23 cellular contexts compared by ENCODE assay signal in the genomic region with DNA sequence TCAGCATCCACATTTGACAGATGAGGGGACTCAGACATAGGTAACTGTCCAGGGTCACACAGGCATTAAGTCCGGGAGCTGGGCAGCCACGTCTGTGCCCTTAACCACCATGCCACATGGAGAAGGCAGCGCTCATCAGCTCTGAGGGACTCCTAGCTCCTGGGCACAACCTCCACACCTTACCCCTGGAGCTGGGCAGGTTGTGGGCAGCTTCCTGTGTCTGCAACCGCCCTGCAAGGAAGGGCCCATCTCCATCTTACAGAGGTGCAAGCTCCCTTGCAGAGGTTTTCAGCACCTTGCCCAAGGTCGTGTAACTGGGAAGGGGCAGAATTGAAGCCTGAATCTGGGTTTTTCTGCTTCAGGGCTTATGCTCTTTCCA. TPM values are rescaled to one million over a fixed set of nuclear protein-coding genes. Genes with fewer than 3 reads are reported as not detected.
A peak's percentile ranks its signal among the peaks of the same experiment; 100 is the strongest.
DNase-seq lines count a peak whose midpoint lies in the region; ATAC-seq and TF ChIP-seq lines count a peak whose summit lies in the region.
"Had no signal": no experiment of that assay in that cellular context is flagged by ENCODE, and none has a peak within 500 bp of the region (broad histone marks: within the 10 kb centered on the region; RNA-seq: fewer than 3 reads in every experiment).

No MANE protein-coding gene starts in this region.

- TF ChIP-seq EP300 in sigmoid colon (IDR thresholded peaks at IDR 0.05), result no peak

- POLR2A ChIA-PET in T-cell (lab: Charles Lee), result interaction anchor here in 1 of 2 donors (1.0 to 2.1 kb wide), 2 partner anchors 10 to 25 kb away, joined by 3 to 8 read pairs; no protein-coding TSS in a partner anchor

- peaks cover 6% of the 10 kb centered on the region for H3K36me3 ChIP-seq in effector memory CD4-positive, alpha-beta T cell (ENCODE audit: control insufficient read depth, insufficient read depth, low read length)
- no peaks in the 10 kb centered on the region for H3K36me3 ChIP-seq in sigmoid colon
- H3K36me3 ChIP-seq: cardiac muscle cell, pancreas, thoracic aorta had no signal

- peaks cover 50% of the 10 kb centered on the region for H3K4me1 ChIP-seq in effector memory CD4-positive, alpha-beta T cell (ENCODE audit: control insufficient read depth, insufficient read depth, low read length, poor library complexity, severe bottlenecking)
- H3K4me1 ChIP-seq in sigmoid colon (peaks cover 0 to 23% (median 17%) of the 10 kb centered on the region in 4 donors), right cardiac atrium (ENCODE audit: control insufficient read depth, insufficient read depth, low read length) (peaks cover 13% of the 10 kb centered on the region)
- H3K4me1 ChIP-seq: foreskin keratinocyte, pancreas had no signal

- H3K27me3 ChIP-seq in effector memory CD4-positive, alpha-beta T cell (replicated peaks; ENCODE audit: control insufficient read depth, insufficient read depth, low read length, poor library complexity, severe bottlenecking), result no peaks in the 10 kb centered on the region
- H3K27me3 ChIP-seq in sigmoid colon (no peaks in the 10 kb centered on the region), right cardiac atrium (ENCODE audit: control insufficient read depth, insufficient read depth) (no peaks in the 10 kb centered on the region)
- H3K27me3 ChIP-seq: cardiac muscle cell, pancreas had no signal

- H3K27ac ChIP-seq in effector memory CD4-positive, alpha-beta T cell (ENCODE audit: insufficient read depth, low read length, poor library complexity, severe bottlenecking), result peak overlapping the region; percentile 67
- no peak overlapping the region for H3K27ac ChIP-seq in sigmoid colon
- no peak overlapping the region for H3K27ac ChIP-seq in right cardiac atrium (ENCODE audit: low read length)
- H3K27ac ChIP-seq: C4-2B, cardiac muscle cell, epithelial cell of prostate, foreskin keratinocyte, GM23248, HL-60, pancreas, thoracic aorta had no signal

- H3K9me3 Mint-ChIP-seq in activated T-cell treated with anti-CD3 and anti-CD28 coated beads, Interleukin-2, amount 50 U/mL, for 72 hours, result no peaks in the 10 kb centered on the region
- no peaks in the 10 kb centered on the region for H3K9me3 Mint-ChIP-seq in activated T-cell treated with anti-CD3 and anti-CD28 coated beads, Interleukin-2, amount 50 U/mL, for 4 hours
- H3K9me3 Mint-ChIP-seq in T-cell, result no peaks in the 10 kb centered on the region

- DNase-seq in activated T-cell treated with anti-CD3 and anti-CD28 coated beads, Interleukin-2, amount 50 U/mL, for 72 hours, result no peak
- no peak for DNase-seq in activated T-cell treated with anti-CD3 and anti-CD28 coated beads, Interleukin-2, amount 50 U/mL, for 4 hours
- DNase-seq in T-cell (no peak), sigmoid colon (peak; percentile 52), NCI-H1048 (lab: John Stamatoyannopoulos, UW) (no peak), HT-29 (ENCODE audit: low spot score) (no peak), right cardiac atrium (no peak)
- DNase-seq in effector memory CD4-positive, alpha-beta T cell, result no peak
- DNase-seq: activated gamma-delta T cell, DMS53, foreskin keratinocyte, GF-D8, GM23248, KBM-7, NCI-H748 treated with DMSO at 0.1 percent for 48 hours had no signal

- no peak for TF ChIP-seq CTCF in sigmoid colon (IDR thresholded peaks at IDR 0.05)

- intact Hi-C loops in sigmoid colon (cut with DNase I) (no loop called here), right cardiac atrium (cut with DNase I) (no loop called here)

- no peaks in the 10 kb centered on the region for H3K9me3 ChIP-seq in effector memory CD4-positive, alpha-beta T cell (ENCODE audit: control insufficient read depth, low read length)
- H3K9me3 ChIP-seq in sigmoid colon (no peaks in the 10 kb centered on the region), right cardiac atrium (ENCODE audit: control insufficient read depth, low read length) (no peaks in the 10 kb centered on the region)
- H3K9me3 ChIP-seq: pancreas, thoracic aorta had no signal

- peak overlapping the region; percentile 51 to 65 for H3K4me3 Mint-ChIP-seq in activated T-cell treated with anti-CD3 and anti-CD28 coated beads, Interleukin-2, amount 50 U/mL, for 72 hours
- no peak overlapping the region for H3K4me3 Mint-ChIP-seq in activated T-cell treated with anti-CD3 and anti-CD28 coated beads, Interleukin-2, amount 50 U/mL, for 4 hours
- H3K4me3 Mint-ChIP-seq in T-cell, result peak overlapping the region in 1 of 3 donors; percentile 33

- H3K27ac Mint-ChIP-seq in activated T-cell treated with anti-CD3 and anti-CD28 coated beads, Interleukin-2, amount 50 U/mL, for 72 hours, result peak overlapping the region; percentile 13
- peak overlapping the region; percentile 63 to 96 for H3K27ac Mint-ChIP-seq in T-cell

- H3K4me1 Mint-ChIP-seq in activated T-cell treated with anti-CD3 and anti-CD28 coated beads, Interleukin-2, amount 50 U/mL, for 72 hours (ENCODE audit: low read depth), result peaks cover 91% of the 10 kb centered on the region
- peaks cover 81% of the 10 kb centered on the region for H3K4me1 Mint-ChIP-seq in activated T-cell treated with anti-CD3 and anti-CD28 coated beads, Interleukin-2, amount 50 U/mL, for 4 hours (ENCODE audit: low read depth)
- peaks cover 56 to 84% (median 75%) of the 10 kb centered on the region in 3 donors for H3K4me1 Mint-ChIP-seq in T-cell

- TF ChIP-seq POLR2A in sigmoid colon (IDR thresholded peaks at IDR 0.05), result no peak

- no peak for ATAC-seq in activated T-cell treated with anti-CD3 and anti-CD28 coated beads, Interleukin-2, amount 50 U/mL, for 72 hours (replicated peaks in 1 of 2)
- no peak for ATAC-seq in activated T-cell treated with anti-CD3 and anti-CD28 coated beads, Interleukin-2, amount 50 U/mL, for 4 hours
- ATAC-seq in T-cell (replicated peaks in 1 of 4) (peak in 2 of 4 experiments; percentile 46 to 54), right cardiac atrium (no peak)
- ATAC-seq: foreskin keratinocyte, sciatic nerve had no signal

- WGBS in sigmoid colon, 2 donors, result 81 to 84% methylated on average over 5 of the region's 5 CpGs
- 73% methylated on average over 5 of the region's 5 CpGs for WGBS in right cardiac atrium

- CTCF ChIA-PET in T-cell (lab: Charles Lee), result interaction anchor here (0.9 to 1.2 kb wide), 3 partner anchors 11 to 74 kb away, joined by 3 to 4 read pairs (median 3); no protein-coding TSS in a partner anchor

- peaks cover 2 to 10% of the 10 kb centered on the region in 2 donors for H3K36me3 Mint-ChIP-seq in activated T-cell treated with anti-CD3 and anti-CD28 coated beads, Interleukin-2, amount 50 U/mL, for 72 hours (ENCODE audit: insufficient read depth in 2 of 2)
- peaks cover 4% of the 10 kb centered on the region for H3K36me3 Mint-ChIP-seq in activated T-cell treated with anti-CD3 and anti-CD28 coated beads, Interleukin-2, amount 50 U/mL, for 4 hours (ENCODE audit: insufficient read depth)
- H3K36me3 Mint-ChIP-seq in T-cell, result no peaks in the 10 kb centered on the region

- no peak overlapping the region for H3K4me3 ChIP-seq in effector memory CD4-positive, alpha-beta T cell (ENCODE audit: insufficient read depth, low read depth, low read length, poor library complexity, severe bottlenecking)
- H3K4me3 ChIP-seq in sigmoid colon, result no peak overlapping the region
- no peak overlapping the region for H3K4me3 ChIP-seq in right cardiac atrium (ENCODE audit: low read length)
- H3K4me3 ChIP-seq: cardiac muscle cell, GM23248, lung, pancreas, thoracic aorta had no signal

- H3K27me3 Mint-ChIP-seq in activated T-cell treated with anti-CD3 and anti-CD28 coated beads, Interleukin-2, amount 50 U/mL, for 72 hours (ENCODE audit: low read depth), result no peaks in the 10 kb centered on the region
- H3K27me3 Mint-ChIP-seq in activated T-cell treated with anti-CD3 and anti-CD28 coated beads, Interleukin-2, amount 50 U/mL, for 4 hours (ENCODE audit: low read depth), result no peaks in the 10 kb centered on the region
- H3K27me3 Mint-ChIP-seq in T-cell, result no peaks in the 10 kb centered on the region

RNA-seq across cellular contexts. Expression of a gene that starts 7.9 kb away (rescaled TPM):
- 10 to 100 TPM; 32.2 to 36.4 TPM for total RNA-seq in activated T-cell treated with anti-CD3 and anti-CD28 coated beads, Interleukin-2, amount 50 U/mL, for 72 hours
- total RNA-seq in activated T-cell treated with anti-CD3 and anti-CD28 coated beads, Interleukin-2, amount 50 U/mL, for 4 hours, result 10 to 100 TPM; 49.3 to 52.2 (median 52.2) TPM
- total RNA-seq in T-cell (10 to 100 TPM; 14.3 to 25.2 (median 17.8) TPM), sigmoid colon (10 to 100 TPM; 16.0 to 36.4 (median 22.0) TPM), right cardiac atrium (10 to 100 TPM; 18.8 to 27.6 (median 20.3) TPM)
- polyA plus RNA-seq in sigmoid colon (10 to 100 TPM; 13.8 to 54.0 (median 30.3) TPM), right cardiac atrium (63.8 TPM)
- 29.9 and 35.7 TPM in 2 replicates for total RNA-seq in HT-29 (2014; rRNA removed; shearing (Covaris generic))

RNA-seq across cellular contexts. Expression of a gene that starts 58.8 kb away (rescaled TPM):
- total RNA-seq in activated T-cell treated with anti-CD3 and anti-CD28 coated beads, Interleukin-2, amount 50 U/mL, for 72 hours, result 10 to 100 TPM; 84.1 to 86.9 TPM
- total RNA-seq in activated T-cell treated with anti-CD3 and anti-CD28 coated beads, Interleukin-2, amount 50 U/mL, for 4 hours, result 10 to 100 TPM; 38.1 to 44.6 (median 41.0) TPM
- total RNA-seq in T-cell (10 to 100 TPM; 62.5 to 82.7 (median 75.2) TPM), sigmoid colon (10 to 100 TPM; 30.8 to 33.5 (median 33.3) TPM), right cardiac atrium (10 to 100 TPM; 32.5 to 46.9 (median 37.9) TPM)
- polyA plus RNA-seq in sigmoid colon (10 to 100 TPM in 1 of 3 donors, 1 to 10 TPM in 2; 4.2 to 27.0 (median 4.8) TPM), right cardiac atrium (24.3 TPM)
- 23.6 and 28.3 TPM in 2 replicates for total RNA-seq in HT-29 (2014; rRNA removed; shearing (Covaris generic))
